8 cellular contexts compared by ENCODE assay signal in the genomic region with DNA sequence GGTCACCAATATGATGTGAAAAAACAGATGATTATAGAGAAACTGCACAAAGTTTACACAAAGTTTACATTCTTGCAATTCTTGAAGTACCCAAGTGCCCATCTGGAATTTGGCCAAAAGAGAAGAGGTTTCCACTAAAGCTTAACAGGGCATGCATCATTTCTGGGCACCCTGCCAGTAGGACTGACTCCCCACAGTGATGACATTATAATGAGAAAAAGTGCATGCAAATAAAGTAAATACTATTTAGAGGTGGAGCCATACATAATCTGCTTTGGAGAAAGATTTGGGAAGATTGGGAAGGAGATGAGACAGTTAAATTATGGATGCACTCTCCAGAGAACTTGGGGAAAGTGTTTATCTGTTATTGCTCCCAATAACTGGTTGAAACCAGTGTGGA.
A peak's percentile ranks its signal among the peaks of the same experiment; 100 is the strongest.
DNase-seq lines count a peak whose midpoint lies in the region; ATAC-seq and TF ChIP-seq lines count a peak whose summit lies in the region.

No MANE protein-coding gene starts in this region.

- TF ChIP-seq CTCF in GM10266 (IDR thresholded peaks at IDR 0.05; ENCODE audit: control insufficient read depth, insufficient read depth, low read depth, missing control alignments) = no peak

- no peaks in the 10 kb centered on the region for H3K27me3 Mint-ChIP-seq in T-helper 17 cell

- H3K27ac Mint-ChIP-seq in T-helper 17 cell = no peak overlapping the region

- ATAC-seq in T-helper 17 cell = no peak

- H3K9me3 ChIP-seq in T-helper 17 cell (ENCODE audit: control insufficient read depth, low read length, poor library complexity, severe bottlenecking) = no peaks in the 10 kb centered on the region

- DNase-seq in Daoy (ENCODE audit: low read depth) = peak; percentile 92
- DNase-seq in NCI-H1092 treated with DMSO at 0.1 percent for 48 hours (lab: John Stamatoyannopoulos, UW) = peak; percentile 72
- peak; percentile 95 for DNase-seq in T1000 (lab: John Stamatoyannopoulos, UW)
- peak; percentile 98 for DNase-seq in kidney tubule cell (ENCODE audit: low spot score)
- DNase-seq in GM10266 (ENCODE audit: extremely low spot score) = no peak
- DNase-seq in cerebellar nuclear complex (lab: John Stamatoyannopoulos, UW) = no peak
- DNase-seq in 8988T = no peak
- no peak for DNase-seq in T-helper 17 cell

- H3K4me3 Mint-ChIP-seq in T-helper 17 cell = no peak overlapping the region

- no peaks in the 10 kb centered on the region for H3K36me3 Mint-ChIP-seq in T-helper 17 cell (ENCODE audit: low read depth)

- H3K4me1 Mint-ChIP-seq in T-helper 17 cell = no peaks in the 10 kb centered on the region

Comparison
In these comparisons a context has a peak if more than half of its experiments do, and no peak if none do; other contexts are left out.
1. DNase-seq: peak in Daoy (single experiment), NCI-H1092 treated with DMSO at 0.1 percent for 48 hours (single experiment), T1000 (single experiment) and kidney tubule cell (single experiment); none in GM10266 (single experiment), cerebellar nuclear complex (0 of 2), 8988T (single experiment) and T-helper 17 cell (0 of 3).